In the genomic region with DNA sequence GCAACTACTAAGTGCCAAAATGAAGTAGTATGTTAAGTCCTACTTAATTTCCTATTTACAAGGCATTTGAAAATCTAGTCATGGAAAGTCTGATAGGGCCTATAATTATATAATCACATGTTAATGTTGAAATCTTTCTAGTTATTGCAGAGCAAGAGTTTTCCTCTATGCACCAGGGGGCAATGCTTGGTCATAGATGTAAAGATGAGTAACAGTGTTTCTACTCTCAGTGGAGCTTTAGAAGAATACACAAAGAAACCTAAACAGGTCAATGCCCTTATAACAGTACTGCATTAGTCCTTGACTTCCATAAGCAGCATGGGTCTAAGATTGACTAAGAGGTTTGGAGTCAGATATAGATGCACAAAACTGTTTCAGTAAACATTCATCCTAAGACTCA, we compare ENCODE assay signal across 8 cellular contexts.
DNase-seq lines count a peak whose midpoint lies in the region; ATAC-seq and TF ChIP-seq lines count a peak whose summit lies in the region.

No MANE protein-coding gene starts in this region.

- H3K36me3 ChIP-seq in BJ (ENCODE audit: control insufficient read depth, insufficient read depth, low read length) (no peaks in the 10 kb centered on the region), liver (ENCODE audit: control insufficient read depth in 4 of 4, insufficient read depth in 3 of 4, low read depth in 1 of 4, low read length in 3 of 4) (no peaks in the 10 kb centered on the region), HAP-1 (replicated peaks) (no peaks in the 10 kb centered on the region)

- H3K27ac Mint-ChIP-seq in activated T-helper 17 cell treated with anti-CD3 and anti-CD28 coated beads, Interleukin-2, amount 50 U/mL, for 72 hours: no peak overlapping the region

- no peaks in the 10 kb centered on the region for H3K9me3 ChIP-seq in liver (ENCODE audit: control insufficient read depth in 4 of 4, low read length in 3 of 4)
- no peaks in the 10 kb centered on the region for H3K9me3 ChIP-seq in HAP-1

- no peaks in the 10 kb centered on the region for H3K4me1 Mint-ChIP-seq in activated T-helper 17 cell treated with anti-CD3 and anti-CD28 coated beads, Interleukin-2, amount 50 U/mL, for 72 hours

- H3K4me3 Mint-ChIP-seq in activated T-helper 17 cell treated with anti-CD3 and anti-CD28 coated beads, Interleukin-2, amount 50 U/mL, for 72 hours: no peak overlapping the region

- in situ Hi-C loops in HAP-1 (cut with MboI; ENCODE audit: low sequenced_read_pairs): no loop called here

- no peaks in the 10 kb centered on the region for H3K27me3 Mint-ChIP-seq in activated T-helper 17 cell treated with anti-CD3 and anti-CD28 coated beads, Interleukin-2, amount 50 U/mL, for 72 hours

- H3K4me3 ChIP-seq in BJ (ENCODE audit: low read depth, low read length): no peak overlapping the region
- no peak overlapping the region for H3K4me3 ChIP-seq in liver (ENCODE audit: low read depth in 1 of 3, low read length in 3 of 3)
- no peak overlapping the region for H3K4me3 ChIP-seq in HAP-1

- H3K27ac ChIP-seq in liver (ENCODE audit: low read depth in 1 of 2, low read length in 2 of 2): no peak overlapping the region

- H3K27me3 ChIP-seq in BJ (ENCODE audit: control insufficient read depth, insufficient read depth, low read length) (no peaks in the 10 kb centered on the region), liver (ENCODE audit: control insufficient read depth in 4 of 4, insufficient read depth in 4 of 4, low read length in 3 of 4) (no peaks in the 10 kb centered on the region), HAP-1 (ENCODE audit: low read depth) (0 out of 2 replicates have a peak, but pooled peaks cover 2% of the 10 kb centered on the region)

- TF ChIP-seq RAD21 in liver (IDR thresholded peaks at IDR 0.05): peak; percentile 72 to 78

- no peaks in the 10 kb centered on the region for H3K4me1 ChIP-seq in liver (ENCODE audit: control insufficient read depth in 4 of 4, insufficient read depth in 4 of 4, low read length in 3 of 4)
- no peaks in the 10 kb centered on the region for H3K4me1 ChIP-seq in HAP-1

- peak; percentile 71 for ATAC-seq in HG02885 (IDR thresholded peaks at IDR 0.05; ENCODE audit: poor library complexity, unreplicated experiment)
- peak; percentile 47 for ATAC-seq in activated T-helper 17 cell treated with anti-CD3 and anti-CD28 coated beads, Interleukin-2, amount 50 U/mL, for 72 hours (replicated peaks)
- no peak for ATAC-seq in HG03095 (IDR thresholded peaks at IDR 0.05; ENCODE audit: unreplicated experiment)

- CTCF ChIA-PET in BJ (lab: Yijun Ruan, JAX): interaction anchor here (0.6 to 7.9 kb wide), 28 partner anchors 11 to 330 kb away, joined by 3 to 108 read pairs (median 4); a partner anchor contains a TSS

- H3K9ac ChIP-seq in liver (ENCODE audit: low read depth in 1 of 2, low read length in 2 of 2): no peak overlapping the region

- DNase-seq in BJ (ENCODE audit: low read depth) (no peak), HAP-1 (ENCODE audit: low spot score in 2 of 2) (no peak), NCI-H2171 (lab: John Stamatoyannopoulos, UW) (no peak)
- no peak for DNase-seq in stimulated activated CD4-positive, alpha-beta T cell treated with anti-CD3 and anti-CD28 coated beads, Interleukin-12 subunit alpha, Interleukin-12 subunit beta, amount 100 ng/mL, for 4 hours

- H3K9me3 Mint-ChIP-seq in activated T-helper 17 cell treated with anti-CD3 and anti-CD28 coated beads, Interleukin-2, amount 50 U/mL, for 72 hours: no peaks in the 10 kb centered on the region

- H3K36me3 Mint-ChIP-seq in activated T-helper 17 cell treated with anti-CD3 and anti-CD28 coated beads, Interleukin-2, amount 50 U/mL, for 72 hours (ENCODE audit: low read depth): no peaks in the 10 kb centered on the region

- POLR2A ChIA-PET in BJ (lab: Charles Lee): no interaction called here

- TF ChIP-seq CTCF in BJ (IDR thresholded peaks at IDR 0.05; ENCODE audit: insufficient read depth, low read depth, low read length) (peak; percentile 50), liver (IDR thresholded peaks at IDR 0.05; ENCODE audit: low read depth, low read length, missing input control) (peak; percentile 7)

TF ChIP-seq in liver, 16 proteins besides CTCF, POLR2A, EP300 and RAD21:
- TF ChIP-seq, protein P1, sequence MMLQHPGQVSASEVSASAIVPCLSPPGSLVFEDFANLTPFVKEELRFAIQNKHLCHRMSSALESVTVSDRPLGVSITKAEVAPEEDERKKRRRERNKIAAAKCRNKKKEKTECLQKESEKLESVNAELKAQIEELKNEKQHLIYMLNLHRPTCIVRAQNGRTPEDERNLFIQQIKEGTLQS (IDR thresholded peaks at IDR 0.05): no peak
- no peak for TF ChIP-seq RXRA (IDR thresholded peaks at IDR 0.05)
- TF ChIP-seq NR2F2 (IDR thresholded peaks at IDR 0.05): no peak
- no peak for TF ChIP-seq FOXA1 (IDR thresholded peaks at IDR 0.05)
- TF ChIP-seq HNF4A (conservative IDR thresholded peaks at IDR 0.05): no peak
- no peak for TF ChIP-seq FOXA2 (IDR thresholded peaks at IDR 0.05)
- no peak for TF ChIP-seq GABPA (IDR thresholded peaks at IDR 0.05 in 1 of 2, conservative IDR thresholded peaks at IDR 0.05 in 1 of 2)
- no peak for TF ChIP-seq SP1 (IDR thresholded peaks at IDR 0.05)
- TF ChIP-seq EGR1 (IDR thresholded peaks at IDR 0.05; ENCODE audit: low read depth in 2 of 2): no peak
- TF ChIP-seq HNF4G (IDR thresholded peaks at IDR 0.05): no peak
- TF ChIP-seq YY1 (IDR thresholded peaks at IDR 0.05): no peak
- TF ChIP-seq, protein P2, sequence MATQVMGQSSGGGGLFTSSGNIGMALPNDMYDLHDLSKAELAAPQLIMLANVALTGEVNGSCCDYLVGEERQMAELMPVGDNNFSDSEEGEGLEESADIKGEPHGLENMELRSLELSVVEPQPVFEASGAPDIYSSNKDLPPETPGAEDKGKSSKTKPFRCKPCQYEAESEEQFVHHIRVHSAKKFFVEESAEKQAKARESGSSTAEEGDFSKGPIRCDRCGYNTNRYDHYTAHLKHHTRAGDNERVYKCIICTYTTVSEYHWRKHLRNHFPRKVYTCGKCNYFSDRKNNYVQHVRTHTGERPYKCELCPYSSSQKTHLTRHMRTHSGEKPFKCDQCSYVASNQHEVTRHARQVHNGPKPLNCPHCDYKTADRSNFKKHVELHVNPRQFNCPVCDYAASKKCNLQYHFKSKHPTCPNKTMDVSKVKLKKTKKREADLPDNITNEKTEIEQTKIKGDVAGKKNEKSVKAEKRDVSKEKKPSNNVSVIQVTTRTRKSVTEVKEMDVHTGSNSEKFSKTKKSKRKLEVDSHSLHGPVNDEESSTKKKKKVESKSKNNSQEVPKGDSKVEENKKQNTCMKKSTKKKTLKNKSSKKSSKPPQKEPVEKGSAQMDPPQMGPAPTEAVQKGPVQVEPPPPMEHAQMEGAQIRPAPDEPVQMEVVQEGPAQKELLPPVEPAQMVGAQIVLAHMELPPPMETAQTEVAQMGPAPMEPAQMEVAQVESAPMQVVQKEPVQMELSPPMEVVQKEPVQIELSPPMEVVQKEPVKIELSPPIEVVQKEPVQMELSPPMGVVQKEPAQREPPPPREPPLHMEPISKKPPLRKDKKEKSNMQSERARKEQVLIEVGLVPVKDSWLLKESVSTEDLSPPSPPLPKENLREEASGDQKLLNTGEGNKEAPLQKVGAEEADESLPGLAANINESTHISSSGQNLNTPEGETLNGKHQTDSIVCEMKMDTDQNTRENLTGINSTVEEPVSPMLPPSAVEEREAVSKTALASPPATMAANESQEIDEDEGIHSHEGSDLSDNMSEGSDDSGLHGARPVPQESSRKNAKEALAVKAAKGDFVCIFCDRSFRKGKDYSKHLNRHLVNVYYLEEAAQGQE (IDR thresholded peaks at IDR 0.05): no peak
TF ChIP-seq in liver: peak in this region for 0.
